6 cellular contexts compared by ENCODE assay signal in the genomic region with DNA sequence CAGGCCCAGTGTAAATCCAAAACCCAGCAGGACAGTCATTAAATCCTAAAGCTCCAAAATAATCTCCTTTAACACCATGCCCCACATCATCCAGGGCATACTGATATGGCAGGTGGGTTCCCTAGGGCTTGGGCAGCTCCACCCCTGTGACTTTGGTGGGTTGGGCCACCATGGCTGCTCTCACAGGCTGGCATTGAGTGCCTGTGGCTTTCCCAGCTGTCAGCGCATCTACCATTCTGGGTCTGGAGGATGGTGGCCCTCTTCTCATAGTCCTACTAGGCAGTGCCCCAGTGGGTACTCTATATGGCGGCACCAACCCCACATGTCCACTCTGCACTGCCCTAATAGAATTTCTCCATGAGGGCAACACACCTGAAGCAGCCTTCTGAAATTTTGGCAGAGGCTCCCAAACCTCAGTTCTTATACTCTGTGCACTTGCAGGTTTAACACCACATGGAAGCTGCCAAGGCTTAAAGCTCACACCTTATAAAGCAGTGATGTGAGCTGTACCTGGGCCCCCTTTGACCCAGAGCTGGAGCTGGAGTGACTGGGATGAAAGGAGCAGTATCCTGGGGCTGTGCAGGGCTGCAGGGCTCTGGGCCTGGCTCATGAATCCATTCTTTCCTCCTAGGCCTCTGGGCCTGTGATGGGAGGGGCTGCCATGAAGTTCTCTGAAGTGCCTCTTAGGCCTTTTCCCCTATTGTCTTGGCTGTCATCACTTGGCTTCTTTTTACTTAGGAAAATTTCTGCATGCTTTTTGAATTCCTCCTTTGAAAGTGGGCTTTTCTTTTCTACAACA.
"Had no signal": no experiment of that assay in that cellular context is flagged by ENCODE, and none has a peak within 500 bp of the region (broad histone marks: within the 10 kb centered on the region; RNA-seq: fewer than 3 reads in every experiment).

No MANE protein-coding gene starts in this region.

- H3K4me1 Mint-ChIP-seq: IgD-negative memory B cell had no signal

- H3K4me3 ChIP-seq: K562 had no signal

- H3K27ac Mint-ChIP-seq: IgD-negative memory B cell had no signal

- H3K36me3 Mint-ChIP-seq: IgD-negative memory B cell had no signal

- ATAC-seq: HepG2, K562 had no signal

- DNase-seq: IMR-90, KBM-7 had no signal

- H3K4me3 Mint-ChIP-seq: IgD-negative memory B cell had no signal

- H3K27ac ChIP-seq: HL-60 had no signal

- H3K27me3 Mint-ChIP-seq: IgD-negative memory B cell had no signal
